Comparison of ENCODE assay signal across 8 cellular contexts in the genomic region with DNA sequence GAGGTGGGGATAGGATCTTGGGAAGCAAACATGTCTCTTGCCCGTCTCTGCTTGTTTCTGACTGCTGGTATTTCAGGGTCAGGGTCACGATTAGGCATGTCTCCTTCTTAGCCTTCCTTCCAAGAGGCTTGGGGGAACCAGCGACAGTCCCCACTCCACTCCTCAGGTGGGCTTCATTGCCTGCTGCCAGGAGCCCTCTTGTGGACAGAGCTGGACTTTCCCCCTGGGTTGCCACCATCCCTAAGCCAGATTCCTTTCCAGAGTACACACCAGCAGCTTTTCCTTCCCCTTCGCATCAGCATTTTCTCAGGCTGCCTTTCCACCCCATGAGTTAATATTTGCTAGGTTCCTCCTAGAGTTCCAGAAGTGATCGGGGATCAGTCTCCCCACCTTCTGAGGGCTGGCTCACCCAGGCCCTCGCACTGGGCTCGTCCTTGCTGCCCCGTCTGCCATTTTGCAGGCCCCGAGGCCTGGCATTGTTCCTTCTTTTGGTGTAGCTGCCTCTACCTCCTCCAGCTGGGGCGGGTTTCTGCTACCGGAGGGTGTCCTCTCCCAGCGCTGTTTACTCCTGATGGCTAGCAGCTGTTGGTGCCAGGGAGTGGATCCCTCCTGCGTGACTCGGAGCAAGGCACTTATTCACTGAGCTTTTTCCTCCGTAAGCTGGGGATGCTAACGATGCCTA. TPM values are rescaled to one million over a fixed set of nuclear protein-coding genes. Genes with fewer than 3 reads are reported as not detected.
A peak's percentile ranks its signal among the peaks of the same experiment; 100 is the strongest.
DNase-seq lines count a peak whose midpoint lies in the region; ATAC-seq and TF ChIP-seq lines count a peak whose summit lies in the region.

No MANE protein-coding gene starts in this region.

- no peaks in the 10 kb centered on the region for H3K9me3 ChIP-seq in osteoblast (ENCODE audit: low read depth, low read length)

- no peaks in the 10 kb centered on the region for H3K79me2 ChIP-seq in osteoblast (ENCODE audit: insufficient read depth, low read length)

- H3K27me3 ChIP-seq in osteoblast (ENCODE audit: insufficient read depth, low read length), result peaks cover 6% of the 10 kb centered on the region

- H3K27ac ChIP-seq in osteoblast (ENCODE audit: low read depth, low read length), result no peak overlapping the region

- H4K20me1 ChIP-seq in osteoblast (ENCODE audit: insufficient read depth, low read length), result peaks cover 12% of the 10 kb centered on the region

- H3K36me3 ChIP-seq in osteoblast (ENCODE audit: insufficient read depth, low read length), result peaks cover 4% of the 10 kb centered on the region

- H3K4me1 ChIP-seq in osteoblast (ENCODE audit: insufficient read depth, low read length), result peaks cover 10% of the 10 kb centered on the region

- TF ChIP-seq CTCF in osteoblast (IDR thresholded peaks at IDR 0.05; ENCODE audit: extremely low read depth, low read depth, low read length), result peak; percentile 92

- DNase-seq in DMS 273 (lab: John Stamatoyannopoulos, UW; ENCODE audit: unreplicated experiment) (peak; percentile 84), HPDE6-E6E7 (ENCODE audit: extremely low spot score) (peak; percentile 90), NCI-H82 (lab: John Stamatoyannopoulos, UW) (peak; percentile 91), germinal center (ENCODE audit: low spot score) (peak; percentile 72), osteoblast (ENCODE audit: insufficient read length, low spot score, missing footprints) (peak; percentile 96)
- DNase-seq in activated naive CD4-positive, alpha-beta T cell treated with Interleukin-2 at 50 U/mL for 16 hours, result peak; percentile 24

- H2AFZ ChIP-seq in osteoblast (ENCODE audit: low read length), result peak overlapping the region; percentile 64

- peak overlapping the region; percentile 66 for H3K4me2 ChIP-seq in osteoblast (ENCODE audit: insufficient read depth, low read length)

- peak overlapping the region; percentile 45 for H3K4me3 ChIP-seq in osteoblast (ENCODE audit: insufficient read depth, low read length)

- ATAC-seq in HG03095 (IDR thresholded peaks at IDR 0.05; ENCODE audit: unreplicated experiment) (no peak), HG03280 (IDR thresholded peaks at IDR 0.05; ENCODE audit: unreplicated experiment) (no peak)

RNA-seq across cellular contexts. Expression of a gene that starts 8.8 kb away (rescaled TPM):
- total RNA-seq in osteoblast, result under 0.01 TPM in 2 replicates

RNA-seq across cellular contexts. Expression of a gene that starts 13.4 kb away (rescaled TPM):
- 1.8 and 2.2 TPM in 2 replicates for total RNA-seq in osteoblast

RNA-seq across cellular contexts. Expression of a gene that starts 20.9 kb away (rescaled TPM):
- total RNA-seq in osteoblast, result 14.7 and 27.1 TPM in 2 replicates

RNA-seq across cellular contexts. Expression of a gene that starts 32.8 kb away (rescaled TPM):
- 1.4 and 2.4 TPM in 2 replicates for total RNA-seq in osteoblast

Comparison
In these comparisons a context has a peak if more than half of its experiments do, and no peak if none do; other contexts are left out.
1. DNase-seq: peak in every context shown above with its lines; median percentile 96 in osteoblast; 91 in NCI-H82; 90 in HPDE6-E6E7; 84 in DMS 273; 72 in germinal center; 24 in activated naive CD4-positive, alpha-beta T cell treated with Interleukin-2 at 50 U/mL for 16 hours.